In genomic region chr7:99558306-99559275, GRCh38 we compare ENCODE assay signal across 8 cellular contexts. TPM values are rescaled to one million over a fixed set of nuclear protein-coding genes. Genes with fewer than 3 reads are reported as not detected.
DNase-seq lines count a peak whose midpoint lies in the region; ATAC-seq, FAIRE-seq and TF ChIP-seq lines count a peak whose summit lies in the region.

A gene with protein sequence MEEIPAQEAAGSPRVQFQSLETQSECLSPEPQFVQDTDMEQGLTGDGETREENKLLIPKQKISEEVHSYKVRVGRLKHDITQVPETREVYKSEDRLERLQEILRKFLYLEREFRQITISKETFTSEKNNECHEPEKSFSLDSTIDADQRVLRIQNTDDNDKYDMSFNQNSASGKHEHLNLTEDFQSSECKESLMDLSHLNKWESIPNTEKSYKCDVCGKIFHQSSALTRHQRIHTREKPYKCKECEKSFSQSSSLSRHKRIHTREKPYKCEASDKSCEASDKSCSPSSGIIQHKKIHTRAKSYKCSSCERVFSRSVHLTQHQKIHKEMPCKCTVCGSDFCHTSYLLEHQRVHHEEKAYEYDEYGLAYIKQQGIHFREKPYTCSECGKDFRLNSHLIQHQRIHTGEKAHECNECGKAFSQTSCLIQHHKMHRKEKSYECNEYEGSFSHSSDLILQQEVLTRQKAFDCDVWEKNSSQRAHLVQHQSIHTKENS (plus strand): TSS chr7:99558642. CDS start chr7:99560560, 1,918 bp downstream.

- H3K36me3 ChIP-seq in KMS-11 (ENCODE audit: insufficient read depth) = peaks cover 9% of the 10 kb centered on the region; the same call in 1 of the 2 replicates
- H3K36me3 ChIP-seq in fibroblast of lung (ENCODE audit: control insufficient read depth, insufficient read depth, low read length) = peaks cover 14% of the 10 kb centered on the region

- H3K27ac ChIP-seq in KMS-11 (peak within 1 kb of the TSS; percentile 70), fibroblast of lung (ENCODE audit: insufficient read depth, low read length) (peak within 1 kb of the TSS; percentile 93)

- H3K36me3 Mint-ChIP-seq in naive B cell = peaks cover 19 to 23% of the 10 kb centered on the region in 2 donors
- H3K36me3 Mint-ChIP-seq in stimulated activated memory B cell treated with anti-CD40 and anti-IgM and Interleukin-4, amounts not matched to agents 10 μg/mL and 1 μg/mL and 100 μg/mL, for 72 hours = peaks cover 40% of the 10 kb centered on the region

- peak; percentile 73 for ATAC-seq in GM21619 (IDR thresholded peaks at IDR 0.05; ENCODE audit: unreplicated experiment)
- ATAC-seq in naive B cell (ENCODE audit: low read depth in 2 of 2) = peak; percentile 87 to 89
- peak; percentile 96 for ATAC-seq in stimulated activated memory B cell treated with anti-CD40 and anti-IgM and Interleukin-4, amounts not matched to agents 10 μg/mL and 1 μg/mL and 100 μg/mL, for 72 hours

- H3K4me2 ChIP-seq in KMS-11 = peak within 1 kb of the TSS; percentile 34
- H3K4me2 ChIP-seq in fibroblast of lung (ENCODE audit: extremely low read depth, insufficient read depth, low read length) = peak within 1 kb of the TSS; percentile 87

- no peak for FAIRE-seq in RCC 7860 (lab: Jason Lieb, UNC)

- H3K79me2 ChIP-seq in KMS-11 (ENCODE audit: insufficient read depth, low read depth) = peaks cover 22% of the 10 kb centered on the region
- H3K79me2 ChIP-seq in fibroblast of lung (ENCODE audit: control insufficient read depth, insufficient read depth, low read length) = peaks cover 53% of the 10 kb centered on the region

- H3K27me3 Mint-ChIP-seq in naive B cell = no peaks in the 10 kb centered on the region
- H3K27me3 Mint-ChIP-seq in stimulated activated memory B cell treated with anti-CD40 and anti-IgM and Interleukin-4, amounts not matched to agents 10 μg/mL and 1 μg/mL and 100 μg/mL, for 72 hours = no peaks in the 10 kb centered on the region

- H3K9me3 ChIP-seq in fibroblast of lung (ENCODE audit: control insufficient read depth, insufficient read depth, low read depth, low read length) = no peaks in the 10 kb centered on the region

- H4K20me1 ChIP-seq in KMS-11 (ENCODE audit: insufficient read depth) = no peaks in the 10 kb centered on the region
- H4K20me1 ChIP-seq in fibroblast of lung (ENCODE audit: control insufficient read depth, extremely low read depth, insufficient read depth, low read length) = no peaks in the 10 kb centered on the region

- peak within 1 kb of the TSS; percentile 97 to 99 (median 99) for H3K27ac Mint-ChIP-seq in naive B cell
- H3K27ac Mint-ChIP-seq in stimulated activated memory B cell treated with anti-CD40 and anti-IgM and Interleukin-4, amounts not matched to agents 10 μg/mL and 1 μg/mL and 100 μg/mL, for 72 hours = peak within 1 kb of the TSS; percentile 94

- H3K27me3 ChIP-seq in KMS-11 (ENCODE audit: insufficient read depth, low read depth) (no peaks in the 10 kb centered on the region), fibroblast of lung (ENCODE audit: control insufficient read depth, insufficient read depth, low read length) (no peaks in the 10 kb centered on the region)

- H3K4me1 ChIP-seq in KMS-11 (ENCODE audit: low read depth, poor library complexity, severe bottlenecking) (peaks cover 20% of the 10 kb centered on the region), fibroblast of lung (ENCODE audit: control insufficient read depth, extremely low read depth, insufficient read depth, low read length) (peaks cover 23% of the 10 kb centered on the region)

- H3K4me3 ChIP-seq in KMS-11 (IDR thresholded peaks at IDR 0.05; ENCODE audit: insufficient read depth, low read depth, low read length) (no peak within 1 kb of the TSS), fibroblast of lung (replicated peaks in 1 of 4; ENCODE audit: control extremely low read depth in 1 of 4, insufficient read depth in 1 of 4, low read depth in 3 of 4, low read length in 4 of 4) (peak within 1 kb of the TSS; percentile 77 to 94 (median 86))

- DNase-seq in DMS53 (lab: John Stamatoyannopoulos, UW) = peak; percentile 98
- DNase-seq in RCC 7860 (ENCODE audit: low spot score) = peak; percentile 78
- peak; percentile 81 to 83 for DNase-seq in activated T-helper 1 cell treated with anti-CD3 and anti-CD28 coated beads, Interleukin-2, amount 50 U/mL, for 16 hours (ENCODE audit: low read depth in 1 of 2, low spot score in 1 of 2)
- DNase-seq in fibroblast of lung (ENCODE audit: low read depth in 2 of 2) = peak; percentile 87 to 92
- DNase-seq in naive B cell = peak; percentile 95

- H3K4me3 Mint-ChIP-seq in naive B cell = peak within 1 kb of the TSS; percentile 94 to 100 (median 98)
- H3K4me3 Mint-ChIP-seq in stimulated activated memory B cell treated with anti-CD40 and anti-IgM and Interleukin-4, amounts not matched to agents 10 μg/mL and 1 μg/mL and 100 μg/mL, for 72 hours = peak within 1 kb of the TSS; percentile 94

- no peaks in the 10 kb centered on the region for H3K9me3 Mint-ChIP-seq in naive B cell
- no peaks in the 10 kb centered on the region for H3K9me3 Mint-ChIP-seq in stimulated activated memory B cell treated with anti-CD40 and anti-IgM and Interleukin-4, amounts not matched to agents 10 μg/mL and 1 μg/mL and 100 μg/mL, for 72 hours

- H2AFZ ChIP-seq in KMS-11 (ENCODE audit: low read depth) (peak within 1 kb of the TSS; percentile 73), fibroblast of lung (ENCODE audit: low read length) (peak within 1 kb of the TSS; percentile 85)

- TF ChIP-seq CTCF in KMS-11 (conservative IDR thresholded peaks at IDR 0.05; ENCODE audit: low read depth, low read length) = no peak
- TF ChIP-seq CTCF in fibroblast of lung (conservative IDR thresholded peaks at IDR 0.05 in 1 of 2, IDR thresholded peaks at IDR 0.05 in 1 of 2; ENCODE audit: low read depth in 1 of 2, low read length in 2 of 2) = no peak

- peaks cover 35 to 51% (median 49%) of the 10 kb centered on the region in 3 donors for H3K4me1 Mint-ChIP-seq in naive B cell
- H3K4me1 Mint-ChIP-seq in stimulated activated memory B cell treated with anti-CD40 and anti-IgM and Interleukin-4, amounts not matched to agents 10 μg/mL and 1 μg/mL and 100 μg/mL, for 72 hours = peaks cover 50% of the 10 kb centered on the region

- H3K9ac ChIP-seq in KMS-11 (peak within 1 kb of the TSS; percentile 73), fibroblast of lung (ENCODE audit: insufficient read depth, low read length) (peak within 1 kb of the TSS; percentile 99)

RNA-seq across cellular contexts. Expression of the gene that starts here (rescaled TPM):
- total RNA-seq in fibroblast of lung = 70.1 and 92.6 TPM in 2 replicates
- 59.5 and 60.4 TPM in 2 replicates for polyA plus RNA-seq in fibroblast of lung
- 37.0 and 40.1 TPM in 2 replicates for polyA plus RNA-seq in fibroblast of lung (2012)
- polyA minus RNA-seq in fibroblast of lung (ENCODE audit: low replicate concordance) = 27.1 and 45.8 TPM in 2 replicates
- 10 to 100 TPM; 55.4 to 90.0 (median 68.5) TPM for polyA plus RNA-seq in naive B cell (ENCODE audit: low read depth in 6 of 6)
